ENCODE assay signal across 12 cellular contexts in genomic region chr1:23475134-23475628, GRCh38. TPM values are rescaled to one million over a fixed set of nuclear protein-coding genes. Genes with fewer than 3 reads are reported as not detected.
DNase-seq lines count a peak whose midpoint lies in the region; ATAC-seq and TF ChIP-seq lines count a peak whose summit lies in the region.
"Had no signal": no experiment of that assay in that cellular context is flagged by ENCODE, and none has a peak within 500 bp of the region (broad histone marks: within the 10 kb centered on the region; RNA-seq: fewer than 3 reads in every experiment).

No MANE protein-coding gene starts in this region.

- TF ChIP-seq CTCF in C4-2B (conservative IDR thresholded peaks at IDR 0.05) = no peak

- H3K27ac Mint-ChIP-seq in natural killer cell treated with Interleukin-12 subunit alpha and Interleukin-12 subunit beta and Interleukin-15 and Interleukin-18, amount 100 ng/mL, for 72 hours = no peak overlapping the region

- DNase-seq in NCI-H69 (lab: John Stamatoyannopoulos, UW) = peak; percentile 8
- peak; percentile 67 for DNase-seq in dermis blood vessel endothelial cell
- DNase-seq in non-pigmented ciliary epithelial cell (ENCODE audit: low read depth) = peak; percentile 86
- DNase-seq in natural killer cell treated with Interleukin-12 subunit alpha and Interleukin-12 subunit beta and Interleukin-15 and Interleukin-18, amount 100 ng/mL, for 72 hours (ENCODE audit: low spot score) = no peak
- DNase-seq in activated effector memory CD4-positive, alpha-beta T cell treated with anti-CD3 and anti-CD28 coated beads, Interleukin-2, amount 50 U/mL, for 16 hours = no peak
- DNase-seq: activated effector memory CD4-positive, alpha-beta T cell treated with Interleukin-2 at 50 U/mL for 16 hours; stimulated activated CD4-positive, alpha-beta T cell treated with anti-CD3 and anti-CD28 coated beads, Interleukin-4, amount 100 ng/mL, for 4 hours; upper lobe of right lung had no signal

- H3K27me3 Mint-ChIP-seq in natural killer cell treated with Interleukin-12 subunit alpha and Interleukin-12 subunit beta and Interleukin-15 and Interleukin-18, amount 100 ng/mL, for 72 hours = peaks cover 4 to 11% of the 10 kb centered on the region in 2 donors

- ATAC-seq in natural killer cell treated with Interleukin-12 subunit alpha and Interleukin-12 subunit beta and Interleukin-15 and Interleukin-18, amount 100 ng/mL, for 72 hours = no peak
- no peak for ATAC-seq in GM21423 (IDR thresholded peaks at IDR 0.05; ENCODE audit: unreplicated experiment)
- ATAC-seq in GM18858 (IDR thresholded peaks at IDR 0.05; ENCODE audit: unreplicated experiment) = no peak
- ATAC-seq: esophagus mucosa, upper lobe of right lung had no signal

- H3K4me1 Mint-ChIP-seq in natural killer cell treated with Interleukin-12 subunit alpha and Interleukin-12 subunit beta and Interleukin-15 and Interleukin-18, amount 100 ng/mL, for 72 hours (ENCODE audit: low read depth in 2 of 2) = no peaks in the 10 kb centered on the region

- H3K9me3 Mint-ChIP-seq in natural killer cell treated with Interleukin-12 subunit alpha and Interleukin-12 subunit beta and Interleukin-15 and Interleukin-18, amount 100 ng/mL, for 72 hours = no peaks in the 10 kb centered on the region

- no peaks in the 10 kb centered on the region for H3K36me3 Mint-ChIP-seq in natural killer cell treated with Interleukin-12 subunit alpha and Interleukin-12 subunit beta and Interleukin-15 and Interleukin-18, amount 100 ng/mL, for 72 hours

- peak overlapping the region; percentile 65 for H3K27ac ChIP-seq in C4-2B
- H3K27ac ChIP-seq: upper lobe of right lung had no signal

- no peak overlapping the region for H3K4me3 Mint-ChIP-seq in natural killer cell treated with Interleukin-12 subunit alpha and Interleukin-12 subunit beta and Interleukin-15 and Interleukin-18, amount 100 ng/mL, for 72 hours

RNA-seq across cellular contexts. Expression of gene ASAP3, which starts 8.8 kb away (rescaled TPM):
- 15.7 and 25.5 TPM in 2 replicates for total RNA-seq in dermis blood vessel endothelial cell
- not detected for total RNA-seq in natural killer cell treated with Interleukin-12 subunit alpha and Interleukin-12 subunit beta and Interleukin-15 and Interleukin-18, amount 100 ng/mL, for 72 hours

RNA-seq across cellular contexts. Expression of gene TCEA3, which starts 50.6 kb away (rescaled TPM):
- total RNA-seq in dermis blood vessel endothelial cell = 0.60 and 1.7 TPM in 2 replicates
- total RNA-seq in natural killer cell treated with Interleukin-12 subunit alpha and Interleukin-12 subunit beta and Interleukin-15 and Interleukin-18, amount 100 ng/mL, for 72 hours = under 1 TPM in 1 of 2 donors, not detected in 1; 0.31 TPM

RNA-seq across cellular contexts. Expression of gene E2F2, which starts 55.9 kb away (rescaled TPM):
- total RNA-seq in dermis blood vessel endothelial cell = 1.9 and 4.6 TPM in 2 replicates
- 10 to 100 TPM; 10.7 to 15.5 TPM for total RNA-seq in natural killer cell treated with Interleukin-12 subunit alpha and Interleukin-12 subunit beta and Interleukin-15 and Interleukin-18, amount 100 ng/mL, for 72 hours

Comparison
In these comparisons a context has a peak if more than half of its experiments do, and no peak if none do; other contexts are left out.
1. DNase-seq: peak in NCI-H69 (single experiment), dermis blood vessel endothelial cell (single experiment) and non-pigmented ciliary epithelial cell (single experiment); none in natural killer cell treated with Interleukin-12 subunit alpha and Interleukin-12 subunit beta and Interleukin-15 and Interleukin-18, amount 100 ng/mL, for 72 hours (single experiment) and activated effector memory CD4-positive, alpha-beta T cell treated with anti-CD3 and anti-CD28 coated beads, Interleukin-2, amount 50 U/mL, for 16 hours (single experiment).
2. RNA of gene ASAP3, which starts 8.8 kb away (total RNA-seq): 15.7 to 25.5 TPM in dermis blood vessel endothelial cell; not detected in natural killer cell treated with Interleukin-12 subunit alpha and Interleukin-12 subunit beta and Interleukin-15 and Interleukin-18, amount 100 ng/mL, for 72 hours; every median in the first group is over 10 times any median in the second.